Comparison of ENCODE assay signal across 1 cellular context in the genomic region with DNA sequence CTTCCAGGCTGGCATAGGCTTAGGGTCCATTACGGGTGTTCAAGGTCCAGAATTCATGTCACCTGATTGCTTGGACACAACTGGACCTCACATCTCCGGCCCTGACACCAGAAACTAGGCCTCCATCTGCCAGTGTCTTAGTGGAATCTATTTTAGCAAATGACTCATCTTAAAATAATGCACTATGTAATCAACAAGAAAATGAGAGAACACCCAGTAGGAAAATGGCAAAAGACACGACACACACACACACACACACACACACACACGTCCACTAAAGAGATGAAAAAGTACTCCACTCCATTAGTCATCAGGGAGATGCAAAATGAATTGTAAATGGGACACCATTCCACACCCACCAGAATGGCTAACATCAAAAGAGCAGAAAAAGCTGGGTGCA.
TF ChIP-seq lines count a peak whose summit lies in the region.

No MANE protein-coding gene starts in this region.

TF ChIP-seq in SK-N-SH, 30 proteins besides CTCF, POLR2A, EP300 and RAD21:
- TF ChIP-seq EZH2phosphoT487 (IDR thresholded peaks at IDR 0.05; ENCODE audit: borderline replicate concordance, low read depth): no peak
- no peak for TF ChIP-seq YY1 (IDR thresholded peaks at IDR 0.05; ENCODE audit: low read depth)
- TF ChIP-seq, protein P1, sequence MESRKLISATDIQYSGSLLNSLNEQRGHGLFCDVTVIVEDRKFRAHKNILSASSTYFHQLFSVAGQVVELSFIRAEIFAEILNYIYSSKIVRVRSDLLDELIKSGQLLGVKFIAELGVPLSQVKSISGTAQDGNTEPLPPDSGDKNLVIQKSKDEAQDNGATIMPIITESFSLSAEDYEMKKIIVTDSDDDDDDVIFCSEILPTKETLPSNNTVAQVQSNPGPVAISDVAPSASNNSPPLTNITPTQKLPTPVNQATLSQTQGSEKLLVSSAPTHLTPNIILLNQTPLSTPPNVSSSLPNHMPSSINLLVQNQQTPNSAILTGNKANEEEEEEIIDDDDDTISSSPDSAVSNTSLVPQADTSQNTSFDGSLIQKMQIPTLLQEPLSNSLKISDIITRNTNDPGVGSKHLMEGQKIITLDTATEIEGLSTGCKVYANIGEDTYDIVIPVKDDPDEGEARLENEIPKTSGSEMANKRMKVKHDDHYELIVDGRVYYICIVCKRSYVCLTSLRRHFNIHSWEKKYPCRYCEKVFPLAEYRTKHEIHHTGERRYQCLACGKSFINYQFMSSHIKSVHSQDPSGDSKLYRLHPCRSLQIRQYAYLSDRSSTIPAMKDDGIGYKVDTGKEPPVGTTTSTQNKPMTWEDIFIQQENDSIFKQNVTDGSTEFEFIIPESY (IDR thresholded peaks at IDR 0.05; ENCODE audit: borderline replicate concordance, low read depth): no peak
- no peak for TF ChIP-seq GABPA (IDR thresholded peaks at IDR 0.05; ENCODE audit: low read depth)
- TF ChIP-seq MEF2A (IDR thresholded peaks at IDR 0.05; ENCODE audit: borderline replicate concordance, low read depth): peak; percentile 71; the same call in 1 of the 2 replicates
- TF ChIP-seq, protein P2, sequence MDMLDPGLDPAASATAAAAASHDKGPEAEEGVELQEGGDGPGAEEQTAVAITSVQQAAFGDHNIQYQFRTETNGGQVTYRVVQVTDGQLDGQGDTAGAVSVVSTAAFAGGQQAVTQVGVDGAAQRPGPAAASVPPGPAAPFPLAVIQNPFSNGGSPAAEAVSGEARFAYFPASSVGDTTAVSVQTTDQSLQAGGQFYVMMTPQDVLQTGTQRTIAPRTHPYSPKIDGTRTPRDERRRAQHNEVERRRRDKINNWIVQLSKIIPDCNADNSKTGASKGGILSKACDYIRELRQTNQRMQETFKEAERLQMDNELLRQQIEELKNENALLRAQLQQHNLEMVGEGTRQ (IDR thresholded peaks at IDR 0.05; ENCODE audit: borderline replicate concordance, low read depth, low read length): no peak
- no peak for TF ChIP-seq RCOR1 (IDR thresholded peaks at IDR 0.05; ENCODE audit: low read length)
- TF ChIP-seq, protein P3, sequence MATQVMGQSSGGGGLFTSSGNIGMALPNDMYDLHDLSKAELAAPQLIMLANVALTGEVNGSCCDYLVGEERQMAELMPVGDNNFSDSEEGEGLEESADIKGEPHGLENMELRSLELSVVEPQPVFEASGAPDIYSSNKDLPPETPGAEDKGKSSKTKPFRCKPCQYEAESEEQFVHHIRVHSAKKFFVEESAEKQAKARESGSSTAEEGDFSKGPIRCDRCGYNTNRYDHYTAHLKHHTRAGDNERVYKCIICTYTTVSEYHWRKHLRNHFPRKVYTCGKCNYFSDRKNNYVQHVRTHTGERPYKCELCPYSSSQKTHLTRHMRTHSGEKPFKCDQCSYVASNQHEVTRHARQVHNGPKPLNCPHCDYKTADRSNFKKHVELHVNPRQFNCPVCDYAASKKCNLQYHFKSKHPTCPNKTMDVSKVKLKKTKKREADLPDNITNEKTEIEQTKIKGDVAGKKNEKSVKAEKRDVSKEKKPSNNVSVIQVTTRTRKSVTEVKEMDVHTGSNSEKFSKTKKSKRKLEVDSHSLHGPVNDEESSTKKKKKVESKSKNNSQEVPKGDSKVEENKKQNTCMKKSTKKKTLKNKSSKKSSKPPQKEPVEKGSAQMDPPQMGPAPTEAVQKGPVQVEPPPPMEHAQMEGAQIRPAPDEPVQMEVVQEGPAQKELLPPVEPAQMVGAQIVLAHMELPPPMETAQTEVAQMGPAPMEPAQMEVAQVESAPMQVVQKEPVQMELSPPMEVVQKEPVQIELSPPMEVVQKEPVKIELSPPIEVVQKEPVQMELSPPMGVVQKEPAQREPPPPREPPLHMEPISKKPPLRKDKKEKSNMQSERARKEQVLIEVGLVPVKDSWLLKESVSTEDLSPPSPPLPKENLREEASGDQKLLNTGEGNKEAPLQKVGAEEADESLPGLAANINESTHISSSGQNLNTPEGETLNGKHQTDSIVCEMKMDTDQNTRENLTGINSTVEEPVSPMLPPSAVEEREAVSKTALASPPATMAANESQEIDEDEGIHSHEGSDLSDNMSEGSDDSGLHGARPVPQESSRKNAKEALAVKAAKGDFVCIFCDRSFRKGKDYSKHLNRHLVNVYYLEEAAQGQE (IDR thresholded peaks at IDR 0.05; ENCODE audit: low read depth, low read length): no peak
- no peak for TF ChIP-seq FOXJ3 (CRISPR knock-in tag; IDR thresholded peaks at IDR 0.05)
- no peak for TF ChIP-seq ELF1 (IDR thresholded peaks at IDR 0.05)
- no peak for TF ChIP-seq MXI1 (IDR thresholded peaks at IDR 0.05; ENCODE audit: low read depth, low read length)
- peak; percentile 44; the same call in 1 of the 2 replicates for TF ChIP-seq JUND (IDR thresholded peaks at IDR 0.05)
- no peak for TF ChIP-seq TEAD4 (IDR thresholded peaks at IDR 0.05; ENCODE audit: borderline replicate concordance, insufficient read depth)
- TF ChIP-seq SMC3 (IDR thresholded peaks at IDR 0.05; ENCODE audit: low read depth, low read length): no peak
- TF ChIP-seq NFIC (IDR thresholded peaks at IDR 0.05; ENCODE audit: borderline replicate concordance): no peak
- no peak for TF ChIP-seq TCF12 (IDR thresholded peaks at IDR 0.05)
- TF ChIP-seq, protein P4, sequence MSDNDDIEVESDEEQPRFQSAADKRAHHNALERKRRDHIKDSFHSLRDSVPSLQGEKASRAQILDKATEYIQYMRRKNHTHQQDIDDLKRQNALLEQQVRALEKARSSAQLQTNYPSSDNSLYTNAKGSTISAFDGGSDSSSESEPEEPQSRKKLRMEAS (IDR thresholded peaks at IDR 0.05; ENCODE audit: low read depth): no peak
- TF ChIP-seq, protein P5, sequence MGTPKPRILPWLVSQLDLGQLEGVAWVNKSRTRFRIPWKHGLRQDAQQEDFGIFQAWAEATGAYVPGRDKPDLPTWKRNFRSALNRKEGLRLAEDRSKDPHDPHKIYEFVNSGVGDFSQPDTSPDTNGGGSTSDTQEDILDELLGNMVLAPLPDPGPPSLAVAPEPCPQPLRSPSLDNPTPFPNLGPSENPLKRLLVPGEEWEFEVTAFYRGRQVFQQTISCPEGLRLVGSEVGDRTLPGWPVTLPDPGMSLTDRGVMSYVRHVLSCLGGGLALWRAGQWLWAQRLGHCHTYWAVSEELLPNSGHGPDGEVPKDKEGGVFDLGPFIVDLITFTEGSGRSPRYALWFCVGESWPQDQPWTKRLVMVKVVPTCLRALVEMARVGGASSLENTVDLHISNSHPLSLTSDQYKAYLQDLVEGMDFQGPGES (IDR thresholded peaks at IDR 0.05; ENCODE audit: low read depth, low read length): no peak
- TF ChIP-seq FOSL2 (IDR thresholded peaks at IDR 0.05; ENCODE audit: borderline replicate concordance, low read depth): peak; percentile 25; the same call in 1 of the 2 replicates
- TF ChIP-seq, protein P6, sequence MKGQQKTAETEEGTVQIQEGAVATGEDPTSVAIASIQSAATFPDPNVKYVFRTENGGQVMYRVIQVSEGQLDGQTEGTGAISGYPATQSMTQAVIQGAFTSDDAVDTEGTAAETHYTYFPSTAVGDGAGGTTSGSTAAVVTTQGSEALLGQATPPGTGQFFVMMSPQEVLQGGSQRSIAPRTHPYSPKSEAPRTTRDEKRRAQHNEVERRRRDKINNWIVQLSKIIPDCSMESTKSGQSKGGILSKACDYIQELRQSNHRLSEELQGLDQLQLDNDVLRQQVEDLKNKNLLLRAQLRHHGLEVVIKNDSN (IDR thresholded peaks at IDR 0.05; ENCODE audit: borderline replicate concordance, low read depth): no peak
- TF ChIP-seq RFX5 (IDR thresholded peaks at IDR 0.05; ENCODE audit: low read length): no peak
- TF ChIP-seq, protein P7, sequence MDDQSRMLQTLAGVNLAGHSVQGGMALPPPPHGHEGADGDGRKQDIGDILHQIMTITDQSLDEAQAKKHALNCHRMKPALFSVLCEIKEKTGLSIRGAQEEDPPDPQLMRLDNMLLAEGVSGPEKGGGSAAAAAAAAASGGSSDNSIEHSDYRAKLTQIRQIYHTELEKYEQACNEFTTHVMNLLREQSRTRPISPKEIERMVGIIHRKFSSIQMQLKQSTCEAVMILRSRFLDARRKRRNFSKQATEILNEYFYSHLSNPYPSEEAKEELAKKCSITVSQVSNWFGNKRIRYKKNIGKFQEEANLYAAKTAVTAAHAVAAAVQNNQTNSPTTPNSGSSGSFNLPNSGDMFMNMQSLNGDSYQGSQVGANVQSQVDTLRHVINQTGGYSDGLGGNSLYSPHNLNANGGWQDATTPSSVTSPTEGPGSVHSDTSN (IDR thresholded peaks at IDR 0.05): no peak
- TF ChIP-seq CHD2 (IDR thresholded peaks at IDR 0.05; ENCODE audit: low read length, partially characterized antibody): no peak
- no peak for TF ChIP-seq RXRA (IDR thresholded peaks at IDR 0.05; ENCODE audit: borderline replicate concordance, low read depth)
- no peak for TF ChIP-seq POLR2AphosphoS5 (IDR thresholded peaks at IDR 0.05; ENCODE audit: low read depth, low read length)
- TF ChIP-seq SIN3A (IDR thresholded peaks at IDR 0.05; ENCODE audit: borderline replicate concordance, low read depth, low read length): no peak
- no peak for TF ChIP-seq GATA2 (CRISPR knock-in tag; IDR thresholded peaks at IDR 0.05)
